Comparison of ENCODE assay signal across 2 cellular contexts in the genomic region with DNA sequence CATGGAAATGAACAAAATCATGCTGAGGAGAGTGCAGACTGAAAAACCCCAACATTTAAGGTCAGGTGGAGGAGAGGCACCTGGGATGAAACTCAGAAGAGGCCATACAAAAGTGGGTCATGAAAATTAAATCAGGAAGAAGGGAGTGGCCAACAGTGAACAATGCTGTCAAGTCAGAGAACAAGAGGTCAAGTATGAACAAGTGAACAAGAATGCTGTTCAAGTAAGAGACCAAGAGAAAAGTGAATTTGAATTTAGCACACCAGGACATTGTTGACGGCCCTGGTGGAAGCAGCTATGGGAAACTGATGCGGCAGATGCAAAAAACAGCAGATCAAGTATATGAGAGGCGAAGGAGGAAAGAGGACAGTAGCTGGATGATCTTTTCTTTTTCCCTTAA.
TF ChIP-seq lines count a peak whose summit lies in the region.

No MANE protein-coding gene starts in this region.

TF ChIP-seq in liver, 16 proteins besides CTCF, POLR2A, EP300 and RAD21:
- TF ChIP-seq TAF1 (conservative IDR thresholded peaks at IDR 0.05) (no peak), NR2F2 (IDR thresholded peaks at IDR 0.05) (peak; percentile 10)

TF ChIP-seq in HepG2, 621 proteins besides CTCF, POLR2A, EP300 and RAD21:
- TF ChIP-seq POLR2G (IDR thresholded peaks at IDR 0.05; ENCODE audit: low read depth, low read length), result no peak
- no peak for TF ChIP-seq HNRNPK (IDR thresholded peaks at IDR 0.05; ENCODE audit: low read depth, low read length, poor library complexity, severe bottlenecking)
- TF ChIP-seq, protein P1, sequence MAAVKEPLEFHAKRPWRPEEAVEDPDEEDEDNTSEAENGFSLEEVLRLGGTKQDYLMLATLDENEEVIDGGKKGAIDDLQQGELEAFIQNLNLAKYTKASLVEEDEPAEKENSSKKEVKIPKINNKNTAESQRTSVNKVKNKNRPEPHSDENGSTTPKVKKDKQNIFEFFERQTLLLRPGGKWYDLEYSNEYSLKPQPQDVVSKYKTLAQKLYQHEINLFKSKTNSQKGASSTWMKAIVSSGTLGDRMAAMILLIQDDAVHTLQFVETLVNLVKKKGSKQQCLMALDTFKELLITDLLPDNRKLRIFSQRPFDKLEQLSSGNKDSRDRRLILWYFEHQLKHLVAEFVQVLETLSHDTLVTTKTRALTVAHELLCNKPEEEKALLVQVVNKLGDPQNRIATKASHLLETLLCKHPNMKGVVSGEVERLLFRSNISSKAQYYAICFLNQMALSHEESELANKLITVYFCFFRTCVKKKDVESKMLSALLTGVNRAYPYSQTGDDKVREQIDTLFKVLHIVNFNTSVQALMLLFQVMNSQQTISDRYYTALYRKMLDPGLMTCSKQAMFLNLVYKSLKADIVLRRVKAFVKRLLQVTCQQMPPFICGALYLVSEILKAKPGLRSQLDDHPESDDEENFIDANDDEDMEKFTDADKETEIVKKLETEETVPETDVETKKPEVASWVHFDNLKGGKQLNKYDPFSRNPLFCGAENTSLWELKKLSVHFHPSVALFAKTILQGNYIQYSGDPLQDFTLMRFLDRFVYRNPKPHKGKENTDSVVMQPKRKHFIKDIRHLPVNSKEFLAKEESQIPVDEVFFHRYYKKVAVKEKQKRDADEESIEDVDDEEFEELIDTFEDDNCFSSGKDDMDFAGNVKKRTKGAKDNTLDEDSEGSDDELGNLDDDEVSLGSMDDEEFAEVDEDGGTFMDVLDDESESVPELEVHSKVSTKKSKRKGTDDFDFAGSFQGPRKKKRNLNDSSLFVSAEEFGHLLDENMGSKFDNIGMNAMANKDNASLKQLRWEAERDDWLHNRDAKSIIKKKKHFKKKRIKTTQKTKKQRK (IDR thresholded peaks at IDR 0.05; ENCODE audit: low read length), result no peak
